Comparison of ENCODE assay signal across 14 cellular contexts in genomic region chr20:25283221-25283951, GRCh38. TPM values are rescaled to one million over a fixed set of nuclear protein-coding genes. Genes with fewer than 3 reads are reported as not detected.
DNase-seq lines count a peak whose midpoint lies in the region; ATAC-seq and TF ChIP-seq lines count a peak whose summit lies in the region.
"Had no signal": no experiment of that assay in that cellular context is flagged by ENCODE, and none has a peak within 500 bp of the region (broad histone marks: within the 10 kb centered on the region; RNA-seq: fewer than 3 reads in every experiment).

No MANE protein-coding gene starts in this region.

- 89 to 90% (median 90%) methylated on average over 23 to 24 of the region's 24 CpGs for WGBS in ovary, 3 donors

- no peak overlapping the region for H3K9ac ChIP-seq in BLaER1
- H3K9ac ChIP-seq: neural progenitor cell had no signal

- H3K27ac ChIP-seq in BLaER1 (peak overlapping the region; percentile 25; the same call in 1 of the 2 replicates), Panc1 (ENCODE audit: low read length) (no peak overlapping the region), ovary (no peak overlapping the region)
- H3K27ac ChIP-seq: neural progenitor cell, SJCRH30 had no signal

- H3K9me3 ChIP-seq in BLaER1 (no peaks in the 10 kb centered on the region), Panc1 (ENCODE audit: control insufficient read depth, insufficient read depth, low read depth, low read length) (no peaks in the 10 kb centered on the region), ovary (no peaks in the 10 kb centered on the region)
- H3K9me3 ChIP-seq: esophagus squamous epithelium, SJCRH30 had no signal

- POLR2A ChIA-PET in Panc1 (lab: Charles Lee) = no interaction called here

- H4K20me1 ChIP-seq in BLaER1 = peaks cover 85% of the 10 kb centered on the region

- TF ChIP-seq POLR2A in ovary (IDR thresholded peaks at IDR 0.05) = no peak

- H3K27me3 ChIP-seq in BLaER1 = no peaks in the 10 kb centered on the region
- no peaks in the 10 kb centered on the region for H3K27me3 ChIP-seq in Panc1 (ENCODE audit: control insufficient read depth, insufficient read depth, low read length)
- H3K27me3 ChIP-seq in ovary = no peaks in the 10 kb centered on the region
- H3K27me3 ChIP-seq: esophagus squamous epithelium, neural progenitor cell, SJCRH30 had no signal

- H3K4me1 ChIP-seq in BLaER1 (peaks cover 71% of the 10 kb centered on the region), Panc1 (ENCODE audit: control insufficient read depth, insufficient read depth, low read length) (peaks cover 7% of the 10 kb centered on the region; the same call in 1 of the 2 replicates), ovary (ENCODE audit: insufficient read depth) (no peaks in the 10 kb centered on the region)
- H3K4me1 ChIP-seq: neural progenitor cell had no signal

- H3K4me3 ChIP-seq in BLaER1 (no peak overlapping the region), Panc1 (ENCODE audit: low read depth in 2 of 2, low read length in 2 of 2) (no peak overlapping the region), ovary (no peak overlapping the region)
- H3K4me3 ChIP-seq: esophagus squamous epithelium, neural progenitor cell, SJCRH30 had no signal

- ATAC-seq in Panc1 = 0 out of 2 replicates have a peak, but pooled peaks have one; percentile 10
- no peak for ATAC-seq in Right ventricle myocardium superior (ENCODE audit: poor library complexity)
- no peak for ATAC-seq in GM18502 (IDR thresholded peaks at IDR 0.05; ENCODE audit: poor library complexity, unreplicated experiment)
- ATAC-seq: activated naive CD8-positive, alpha-beta T cell treated with anti-CD3 and anti-CD28 coated beads, Interleukin-2, amount 50 U/mL, for 24 hours had no signal

- peak overlapping the region; percentile 89 for H3K4me2 ChIP-seq in BLaER1
- H3K4me2 ChIP-seq: neural progenitor cell had no signal

- H3K36me3 ChIP-seq in BLaER1 = peaks cover 68% of the 10 kb centered on the region
- H3K36me3 ChIP-seq in Panc1 (ENCODE audit: control insufficient read depth, insufficient read depth, low read length) = peaks cover 32% of the 10 kb centered on the region
- no peaks in the 10 kb centered on the region for H3K36me3 ChIP-seq in ovary
- H3K36me3 ChIP-seq: neural progenitor cell had no signal

- no peak for DNase-seq in Panc1 (ENCODE audit: low read depth, low spot score)
- DNase-seq in Right ventricle myocardium superior = peak; percentile 35
- peak; percentile 5 to 24 (median 14) for DNase-seq in ovary
- no peak for DNase-seq in hepatic stellate cell (ENCODE audit: low spot score)
- no peak for DNase-seq in NCI-H1092 (lab: John Stamatoyannopoulos, UW)
- DNase-seq in A172 (ENCODE audit: low spot score) = no peak
- DNase-seq: activated naive CD8-positive, alpha-beta T cell treated with anti-CD3 and anti-CD28 coated beads, Interleukin-2, amount 50 U/mL, for 24 hours; esophagus squamous epithelium; IMR-90; NCI-H1092 treated with DMSO at 0.1 percent for 48 hours; SJCRH30 had no signal

- no peak for TF ChIP-seq CTCF in Panc1 (IDR thresholded peaks at IDR 0.05)
- TF ChIP-seq CTCF in ovary (IDR thresholded peaks at IDR 0.05) = no peak

- CTCF ChIA-PET in Panc1 (lab: Charles Lee) = no interaction called here

- intact Hi-C loops in Panc1 (cut with micrococcal nuclease; ENCODE audit: unreplicated experiment) (no loop called here), Right ventricle myocardium superior (cut with DNase I) (no loop called here), ovary (cut with DNase I) (no loop called here)

- BruUV-seq in Panc1 (replicated peaks; lab: Mats Ljungman, UMichigan) = no TSS peak

- no peak for TF ChIP-seq EP300 in ovary (IDR thresholded peaks at IDR 0.05)

- in situ Hi-C loops in Panc1 (cut with HindIII; ENCODE audit: low pct_unique_long_range_greater_than_20kb, low sequenced_read_pairs) = no loop called here

RNA-seq across cellular contexts. Expression of gene PYGB, which starts 35.5 kb away (rescaled TPM):
- total RNA-seq in Panc1 (2021; ENCODE audit: unreplicated experiment) (220 TPM), Right ventricle myocardium superior (170 TPM), ovary (10 to 100 TPM; 24.2 to 54.2 (median 52.2) TPM)
- 308 TPM for polyA plus RNA-seq in Panc1 (2012; ENCODE audit: insufficient read length)
- polyA plus RNA-seq in ovary = 10 to 100 TPM; 23.1 to 27.3 TPM
- 91.8 and 118 TPM in 2 replicates for total RNA-seq in A172 (2014; rRNA removed; shearing (Covaris generic))

Comparison
In these comparisons a context has a peak if more than half of its experiments do, and no peak if none do; other contexts are left out.
1. DNase-seq: peak in Right ventricle myocardium superior (single experiment) and ovary (5 of 5); none in Panc1 (single experiment), hepatic stellate cell (single experiment), NCI-H1092 (single experiment) and A172 (single experiment).